Comparison of ENCODE assay signal across 9 cellular contexts in the genomic region with DNA sequence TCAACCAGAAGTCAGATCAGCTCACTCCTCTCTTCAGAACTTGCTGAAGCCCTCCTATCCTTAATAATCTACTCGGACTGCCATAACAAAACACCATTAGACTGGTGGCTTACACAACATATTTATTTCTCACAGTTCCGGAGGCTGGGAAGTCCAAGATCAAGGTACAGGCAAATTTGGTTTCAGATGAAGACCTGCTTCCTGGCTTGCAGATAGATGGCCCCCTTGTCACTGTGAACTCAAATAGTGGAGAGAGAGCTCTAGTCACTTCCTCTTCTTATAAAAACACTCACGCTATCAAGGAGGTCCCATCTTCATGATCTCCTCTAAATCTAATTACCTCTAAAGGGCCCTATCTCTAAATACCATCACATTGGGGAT.
DNase-seq lines count a peak whose midpoint lies in the region; ATAC-seq and TF ChIP-seq lines count a peak whose summit lies in the region.
"Had no signal": no experiment of that assay in that cellular context is flagged by ENCODE, and none has a peak within 500 bp of the region (broad histone marks: within the 10 kb centered on the region; RNA-seq: fewer than 3 reads in every experiment).

No MANE protein-coding gene starts in this region.

- no peaks in the 10 kb centered on the region for H3K27me3 ChIP-seq in testis

- intact Hi-C loops in testis (cut with DNase I; ENCODE audit: low total_unique reads): no loop called here

- no peak for TF ChIP-seq POLR2A in testis (IDR thresholded peaks at IDR 0.05)

- DNase-seq in CD1c-positive myeloid dendritic cell (ENCODE audit: extremely low spot score) (peak; percentile 19), testis (no peak), GOT3 (lab: John Stamatoyannopoulos, UW) (no peak), islet precursor cell (no peak)
- no peak for DNase-seq in activated naive CD4-positive, alpha-beta T cell treated with anti-CD3 and anti-CD28 coated beads, Interleukin-2, amount 50 U/mL, for 72 hours (ENCODE audit: low spot score in 2 of 2)
- DNase-seq in activated CD4-positive, alpha-beta T cell treated with anti-CD3 and anti-CD28 coated beads, Interleukin-2, amount 50 U/mL, for 4 hours: no peak

- peak overlapping the region; percentile 4 to 31 for H3K27ac ChIP-seq in testis
- H3K27ac ChIP-seq: parathyroid adenoma had no signal

- H3K36me3 ChIP-seq in testis (ENCODE audit: low read depth, missing control alignments): no peaks in the 10 kb centered on the region

- peak; percentile 33 for ATAC-seq in GM19043 (IDR thresholded peaks at IDR 0.05; ENCODE audit: low read depth, unreplicated experiment)
- ATAC-seq in HG03460 (IDR thresholded peaks at IDR 0.05; ENCODE audit: unreplicated experiment): peak; percentile 42
- peak; percentile 35 to 55 for ATAC-seq in activated naive CD4-positive, alpha-beta T cell treated with anti-CD3 and anti-CD28 coated beads, Interleukin-2, amount 50 U/mL, for 72 hours

- 87 to 91% methylated on average over 3 of the region's 3 CpGs for WGBS in testis, 2 donors

- H3K9me3 Mint-ChIP-seq in activated naive CD4-positive, alpha-beta T cell treated with anti-CD3 and anti-CD28 coated beads, Interleukin-2, amount 50 U/mL, for 72 hours: no peaks in the 10 kb centered on the region

- TF ChIP-seq CTCF in testis (IDR thresholded peaks at IDR 0.05): no peak

- peaks cover 0 to 17% of the 10 kb centered on the region in 2 donors for H3K36me3 Mint-ChIP-seq in activated naive CD4-positive, alpha-beta T cell treated with anti-CD3 and anti-CD28 coated beads, Interleukin-2, amount 50 U/mL, for 72 hours

- H3K9me3 ChIP-seq in testis: no peaks in the 10 kb centered on the region

- peak overlapping the region; percentile 61 to 70 for H3K27ac Mint-ChIP-seq in activated naive CD4-positive, alpha-beta T cell treated with anti-CD3 and anti-CD28 coated beads, Interleukin-2, amount 50 U/mL, for 72 hours

- no peak overlapping the region for H3K4me3 ChIP-seq in testis

- H3K4me1 ChIP-seq in testis: peaks cover 19% of the 10 kb centered on the region
- H3K4me1 ChIP-seq: parathyroid adenoma had no signal
